Comparison of ENCODE assay signal across 1 cellular context in the genomic region with DNA sequence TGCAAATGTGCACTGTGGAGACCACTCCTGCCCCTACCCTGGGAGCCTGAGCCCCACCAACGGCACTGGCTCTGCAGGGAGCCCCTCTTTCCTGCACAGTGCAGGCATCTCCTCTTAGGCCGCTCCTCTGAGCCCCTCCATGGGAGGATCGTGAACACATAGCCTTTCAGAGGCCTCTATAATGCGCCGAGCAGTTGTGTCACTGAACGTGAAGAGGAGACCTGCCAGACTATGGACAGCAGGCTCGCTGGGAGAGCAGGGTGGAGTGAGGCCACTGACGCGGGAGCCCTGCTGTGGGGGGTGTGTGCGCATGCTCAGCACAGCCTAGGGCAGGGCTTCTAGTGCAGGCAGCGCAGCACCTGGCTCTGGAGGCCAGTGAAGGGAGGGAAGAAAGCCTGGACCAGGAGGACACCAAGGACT.
TF ChIP-seq lines count a peak whose summit lies in the region.

No MANE protein-coding gene starts in this region.

TF ChIP-seq in GM23338, 12 proteins besides CTCF, POLR2A, EP300 and RAD21 (continued from another document):
- TF ChIP-seq, protein P1, sequence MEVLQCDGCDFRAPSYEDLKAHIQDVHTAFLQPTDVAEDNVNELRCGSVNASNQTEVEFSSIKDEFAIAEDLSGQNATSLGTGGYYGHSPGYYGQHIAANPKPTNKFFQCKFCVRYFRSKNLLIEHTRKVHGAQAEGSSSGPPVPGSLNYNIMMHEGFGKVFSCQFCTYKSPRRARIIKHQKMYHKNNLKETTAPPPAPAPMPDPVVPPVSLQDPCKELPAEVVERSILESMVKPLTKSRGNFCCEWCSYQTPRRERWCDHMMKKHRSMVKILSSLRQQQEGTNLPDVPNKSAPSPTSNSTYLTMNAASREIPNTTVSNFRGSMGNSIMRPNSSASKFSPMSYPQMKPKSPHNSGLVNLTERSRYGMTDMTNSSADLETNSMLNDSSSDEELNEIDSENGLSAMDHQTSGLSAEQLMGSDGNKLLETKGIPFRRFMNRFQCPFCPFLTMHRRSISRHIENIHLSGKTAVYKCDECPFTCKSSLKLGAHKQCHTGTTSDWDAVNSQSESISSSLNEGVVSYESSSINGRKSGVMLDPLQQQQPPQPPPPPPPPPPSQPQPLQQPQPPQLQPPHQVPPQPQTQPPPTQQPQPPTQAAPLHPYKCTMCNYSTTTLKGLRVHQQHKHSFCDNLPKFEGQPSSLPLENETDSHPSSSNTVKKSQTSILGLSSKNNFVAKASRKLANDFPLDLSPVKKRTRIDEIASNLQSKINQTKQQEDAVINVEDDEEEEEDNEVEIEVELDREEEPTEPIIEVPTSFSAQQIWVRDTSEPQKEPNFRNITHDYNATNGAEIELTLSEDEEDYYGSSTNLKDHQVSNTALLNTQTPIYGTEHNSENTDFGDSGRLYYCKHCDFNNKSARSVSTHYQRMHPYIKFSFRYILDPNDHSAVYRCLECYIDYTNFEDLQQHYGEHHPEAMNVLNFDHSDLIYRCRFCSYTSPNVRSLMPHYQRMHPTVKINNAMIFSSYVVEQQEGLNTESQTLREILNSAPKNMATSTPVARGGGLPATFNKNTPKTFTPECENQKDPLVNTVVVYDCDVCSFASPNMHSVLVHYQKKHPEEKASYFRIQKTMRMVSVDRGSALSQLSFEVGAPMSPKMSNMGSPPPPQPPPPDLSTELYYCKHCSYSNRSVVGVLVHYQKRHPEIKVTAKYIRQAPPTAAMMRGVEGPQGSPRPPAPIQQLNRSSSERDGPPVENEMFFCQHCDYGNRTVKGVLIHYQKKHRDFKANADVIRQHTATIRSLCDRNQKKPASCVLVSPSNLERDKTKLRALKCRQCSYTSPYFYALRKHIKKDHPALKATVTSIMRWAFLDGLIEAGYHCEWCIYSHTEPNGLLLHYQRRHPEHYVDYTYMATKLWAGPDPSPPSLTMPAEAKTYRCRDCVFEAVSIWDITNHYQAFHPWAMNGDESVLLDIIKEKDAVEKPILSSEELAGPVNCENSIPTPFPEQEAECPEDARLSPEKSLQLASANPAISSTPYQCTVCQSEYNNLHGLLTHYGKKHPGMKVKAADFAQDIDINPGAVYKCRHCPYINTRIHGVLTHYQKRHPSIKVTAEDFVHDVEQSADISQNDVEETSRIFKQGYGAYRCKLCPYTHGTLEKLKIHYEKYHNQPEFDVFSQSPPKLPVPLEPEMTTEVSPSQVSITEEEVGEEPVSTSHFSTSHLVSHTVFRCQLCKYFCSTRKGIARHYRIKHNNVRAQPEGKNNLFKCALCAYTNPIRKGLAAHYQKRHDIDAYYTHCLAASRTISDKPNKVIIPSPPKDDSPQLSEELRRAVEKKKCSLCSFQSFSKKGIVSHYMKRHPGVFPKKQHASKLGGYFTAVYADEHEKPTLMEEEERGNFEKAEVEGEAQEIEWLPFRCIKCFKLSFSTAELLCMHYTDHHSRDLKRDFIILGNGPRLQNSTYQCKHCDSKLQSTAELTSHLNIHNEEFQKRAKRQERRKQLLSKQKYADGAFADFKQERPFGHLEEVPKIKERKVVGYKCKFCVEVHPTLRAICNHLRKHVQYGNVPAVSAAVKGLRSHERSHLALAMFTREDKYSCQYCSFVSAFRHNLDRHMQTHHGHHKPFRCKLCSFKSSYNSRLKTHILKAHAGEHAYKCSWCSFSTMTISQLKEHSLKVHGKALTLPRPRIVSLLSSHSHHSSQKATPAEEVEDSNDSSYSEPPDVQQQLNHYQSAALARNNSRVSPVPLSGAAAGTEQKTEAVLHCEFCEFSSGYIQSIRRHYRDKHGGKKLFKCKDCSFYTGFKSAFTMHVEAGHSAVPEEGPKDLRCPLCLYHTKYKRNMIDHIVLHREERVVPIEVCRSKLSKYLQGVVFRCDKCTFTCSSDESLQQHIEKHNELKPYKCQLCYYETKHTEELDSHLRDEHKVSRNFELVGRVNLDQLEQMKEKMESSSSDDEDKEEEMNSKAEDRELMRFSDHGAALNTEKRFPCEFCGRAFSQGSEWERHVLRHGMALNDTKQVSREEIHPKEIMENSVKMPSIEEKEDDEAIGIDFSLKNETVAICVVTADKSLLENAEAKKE (CRISPR knock-in tag; IDR thresholded peaks at IDR 0.05), result no peak
- no peak for TF ChIP-seq EZH2phosphoT487 (IDR thresholded peaks at IDR 0.05; ENCODE audit: unreplicated experiment)
